13 cellular contexts compared by ENCODE assay signal in genomic region chr13:94346261-94347019, GRCh38.
"Had no signal": no experiment of that assay in that cellular context is flagged by ENCODE, and none has a peak within 500 bp of the region (broad histone marks: within the 10 kb centered on the region; RNA-seq: fewer than 3 reads in every experiment).

No MANE protein-coding gene starts in this region.

- H3K9me3 Mint-ChIP-seq: natural killer cell, type B pancreatic cell had no signal

- FAIRE-seq: colon, islet of Langerhans, small intestine had no signal

- H3K36me3 ChIP-seq: gastrocnemius medialis, heart right ventricle, left lung had no signal

- H3K36me3 Mint-ChIP-seq: natural killer cell, type B pancreatic cell had no signal

- H3K4me3 ChIP-seq: gastrocnemius medialis, heart right ventricle, left lung had no signal

- DNase-seq: activated CD4-positive, CD25-positive, alpha-beta regulatory T cell; effector CD8-positive, alpha-beta T cell; gastrocnemius medialis; heart right ventricle; natural killer cell; right cardiac atrium; SHP77; small intestine; T-helper 17 cell had no signal

- ATAC-seq: gastrocnemius medialis, heart right ventricle, left lung, natural killer cell, right cardiac atrium, T-helper 17 cell had no signal

- H3K27me3 Mint-ChIP-seq: type B pancreatic cell had no signal

- H3K4me1 ChIP-seq: left lung had no signal

- H3K9me3 ChIP-seq: gastrocnemius medialis, heart right ventricle, left lung had no signal

- H3K4me3 Mint-ChIP-seq: natural killer cell, T-helper 17 cell, type B pancreatic cell had no signal

- H3K27ac Mint-ChIP-seq: natural killer cell, T-helper 17 cell, type B pancreatic cell had no signal

- H3K27ac ChIP-seq: gastrocnemius medialis, heart right ventricle, left lung had no signal
